Comparison of ENCODE assay signal across 10 cellular contexts in genomic region chr13:113364933-113365371, GRCh38. TPM values are rescaled to one million over a fixed set of nuclear protein-coding genes. Genes with fewer than 3 reads are reported as not detected.
DNase-seq lines count a peak whose midpoint lies in the region; ATAC-seq and TF ChIP-seq lines count a peak whose summit lies in the region.
"Had no signal": no experiment of that assay in that cellular context is flagged by ENCODE, and none has a peak within 500 bp of the region (broad histone marks: within the 10 kb centered on the region; RNA-seq: fewer than 3 reads in every experiment).

No MANE protein-coding gene starts in this region.

- no peaks in the 10 kb centered on the region for H3K4me1 Mint-ChIP-seq in activated CD8-positive, alpha-beta T cell treated with anti-CD3 and anti-CD28 coated beads, Interleukin-2, amount 10 ng/mL, durations not matched to agents 7 days and 5 days (ENCODE audit: low read depth)

- H3K36me3 Mint-ChIP-seq in activated CD8-positive, alpha-beta T cell treated with anti-CD3 and anti-CD28 coated beads, Interleukin-2, amount 10 ng/mL, durations not matched to agents 7 days and 5 days (ENCODE audit: low read depth): no peaks in the 10 kb centered on the region

- H3K4me3 Mint-ChIP-seq in activated CD8-positive, alpha-beta T cell treated with anti-CD3 and anti-CD28 coated beads, Interleukin-2, amount 10 ng/mL, durations not matched to agents 7 days and 5 days: no peak overlapping the region

- no peak for TF ChIP-seq CTCF in C4-2B (conservative IDR thresholded peaks at IDR 0.05)
- TF ChIP-seq CTCF in gastrocnemius medialis (IDR thresholded peaks at IDR 0.05 in 4 of 5, conservative IDR thresholded peaks at IDR 0.05 in 1 of 5): no peak
- no peak for TF ChIP-seq CTCF in BE2C (IDR thresholded peaks at IDR 0.05; ENCODE audit: low read depth, low read length)

- intact Hi-C loops in gastrocnemius medialis (cut with DNase I; ENCODE audit: low total_unique reads): loop anchor here (2.0 to 5.0 kb wide), 3 partner anchors 83 to 212 kb away; partner anchors contain the start of genes CUL4A and PCID2

- TF ChIP-seq POLR2A in gastrocnemius medialis (IDR thresholded peaks at IDR 0.05): no peak

- in situ Hi-C loops in gastrocnemius medialis (cut with MboI; ENCODE audit: low sequenced_read_pairs in 4 of 4): no loop called here

- no peaks in the 10 kb centered on the region for H3K36me3 ChIP-seq in SK-N-MC (ENCODE audit: insufficient read depth, low read length)
- peaks cover 17% of the 10 kb centered on the region; the same call in 1 of the 2 replicates for H3K36me3 ChIP-seq in iPS-20b (ENCODE audit: insufficient read depth, low read depth, low read length)
- H3K36me3 ChIP-seq in gastrocnemius medialis: no peaks in the 10 kb centered on the region
- H3K36me3 ChIP-seq in BE2C: no peaks in the 10 kb centered on the region

- peak overlapping the region; percentile 73 for H3K4me3 ChIP-seq in SK-N-MC
- H3K4me3 ChIP-seq in iPS-20b (ENCODE audit: low read length): no peak overlapping the region
- peak overlapping the region; percentile 63 to 78 (median 72) for H3K4me3 ChIP-seq in gastrocnemius medialis
- no peak overlapping the region for H3K4me3 ChIP-seq in BE2C (ENCODE audit: low read depth, low read length)

- CTCF ChIA-PET in activated CD8-positive, alpha-beta T cell treated with anti-CD3 and anti-CD28 coated beads, Interleukin-2, amount 10 ng/mL, durations not matched to agents 7 days and 5 days (lab: Charles Lee): no interaction called here

- no peak overlapping the region for H3K27ac Mint-ChIP-seq in activated CD8-positive, alpha-beta T cell treated with anti-CD3 and anti-CD28 coated beads, Interleukin-2, amount 10 ng/mL, durations not matched to agents 7 days and 5 days

- no peak for DNase-seq in SK-N-MC (ENCODE audit: low read depth, low spot score)
- no peak for DNase-seq in gastrocnemius medialis
- DNase-seq in activated CD8-positive, alpha-beta T cell treated with anti-CD3 and anti-CD28 coated beads, Interleukin-2, amount 10 ng/mL, durations not matched to agents 7 days and 5 days: no peak
- DNase-seq in BE2C: no peak
- DNase-seq in SKM-1 (lab: John Stamatoyannopoulos, UW; ENCODE audit: unreplicated experiment): no peak

- H3K4me1 ChIP-seq in iPS-20b (ENCODE audit: insufficient read depth, low read length) (peaks cover 5% of the 10 kb centered on the region; the same call in 1 of the 2 replicates), gastrocnemius medialis (peaks cover 0 to 16% of the 10 kb centered on the region in 2 donors), BE2C (no peaks in the 10 kb centered on the region)

- ATAC-seq in gastrocnemius medialis: peak; percentile 14 to 32
- ATAC-seq in activated CD8-positive, alpha-beta T cell treated with anti-CD3 and anti-CD28 coated beads, Interleukin-2, amount 10 ng/mL, durations not matched to agents 7 days and 5 days: no peak
- ATAC-seq in GM18502 (IDR thresholded peaks at IDR 0.05; ENCODE audit: poor library complexity, unreplicated experiment): no peak
- ATAC-seq: activated CD4-positive, CD25-positive, alpha-beta regulatory T cell treated with anti-CD3 and anti-CD28 coated beads, Interleukin-2, amount 50 U/mL, for 24 hours had no signal

- POLR2A ChIA-PET in activated CD8-positive, alpha-beta T cell treated with anti-CD3 and anti-CD28 coated beads, Interleukin-2, amount 10 ng/mL, durations not matched to agents 7 days and 5 days (lab: Charles Lee): no interaction called here

- H3K9me3 ChIP-seq in SK-N-MC (ENCODE audit: low read depth, low read length): no peaks in the 10 kb centered on the region
- no peaks in the 10 kb centered on the region for H3K9me3 ChIP-seq in iPS-20b (ENCODE audit: insufficient read depth, low read depth, low read length)
- no peaks in the 10 kb centered on the region for H3K9me3 ChIP-seq in gastrocnemius medialis
- H3K9me3 ChIP-seq in BE2C: no peaks in the 10 kb centered on the region

- peak overlapping the region; percentile 84 for H3K9ac ChIP-seq in SK-N-MC (ENCODE audit: insufficient read length)
- H3K9ac ChIP-seq in iPS-20b (ENCODE audit: low read depth, low read length): peak overlapping the region; percentile 30; the same call in 1 of the 2 replicates

- H3K9me3 Mint-ChIP-seq in activated CD8-positive, alpha-beta T cell treated with anti-CD3 and anti-CD28 coated beads, Interleukin-2, amount 10 ng/mL, durations not matched to agents 7 days and 5 days (ENCODE audit: insufficient read depth): no peaks in the 10 kb centered on the region

- peaks cover 18% of the 10 kb centered on the region for H3K27me3 Mint-ChIP-seq in activated CD8-positive, alpha-beta T cell treated with anti-CD3 and anti-CD28 coated beads, Interleukin-2, amount 10 ng/mL, durations not matched to agents 7 days and 5 days (ENCODE audit: low read depth)

- H3K27me3 ChIP-seq in iPS-20b (ENCODE audit: insufficient read depth, low read length): no peaks in the 10 kb centered on the region
- H3K27me3 ChIP-seq in gastrocnemius medialis: no peaks in the 10 kb centered on the region
- peaks cover 40% of the 10 kb centered on the region for H3K27me3 ChIP-seq in BE2C

- H3K27ac ChIP-seq in C4-2B (peak overlapping the region; percentile 29; the same call in 1 of the 2 replicates), SK-N-MC (peak overlapping the region; percentile 89), iPS-20b (ENCODE audit: low read length) (no peak overlapping the region), gastrocnemius medialis (peak overlapping the region; percentile 81 to 94 (median 90))

RNA-seq across cellular contexts. Expression of gene GRTP1, which starts 1.0 kb away (rescaled TPM):
- 1 to 10 TPM; 2.6 to 8.8 (median 6.0) TPM for total RNA-seq in gastrocnemius medialis
- total RNA-seq in activated CD8-positive, alpha-beta T cell treated with anti-CD3 and anti-CD28 coated beads, Interleukin-2, amount 10 ng/mL, durations not matched to agents 7 days and 5 days: not detected
- 0.82 TPM for polyA plus RNA-seq in BE2C (2012; ENCODE audit: insufficient read depth, insufficient read length, low read depth)
- total RNA-seq: LHCN-M2 had no signal

Comparison
In these comparisons a context has a peak if more than half of its experiments do, and no peak if none do; other contexts are left out.
1. H3K4me3 ChIP-seq: peak in SK-N-MC (single experiment) and gastrocnemius medialis (4 of 4); none in iPS-20b (single experiment) and BE2C (single experiment).
2. ATAC-seq: peak in gastrocnemius medialis (2 of 2); none in activated CD8-positive, alpha-beta T cell treated with anti-CD3 and anti-CD28 coated beads, Interleukin-2, amount 10 ng/mL, durations not matched to agents 7 days and 5 days (single experiment) and GM18502 (single experiment).